ENCODE assay signal across 1 cellular context in the genomic region with DNA sequence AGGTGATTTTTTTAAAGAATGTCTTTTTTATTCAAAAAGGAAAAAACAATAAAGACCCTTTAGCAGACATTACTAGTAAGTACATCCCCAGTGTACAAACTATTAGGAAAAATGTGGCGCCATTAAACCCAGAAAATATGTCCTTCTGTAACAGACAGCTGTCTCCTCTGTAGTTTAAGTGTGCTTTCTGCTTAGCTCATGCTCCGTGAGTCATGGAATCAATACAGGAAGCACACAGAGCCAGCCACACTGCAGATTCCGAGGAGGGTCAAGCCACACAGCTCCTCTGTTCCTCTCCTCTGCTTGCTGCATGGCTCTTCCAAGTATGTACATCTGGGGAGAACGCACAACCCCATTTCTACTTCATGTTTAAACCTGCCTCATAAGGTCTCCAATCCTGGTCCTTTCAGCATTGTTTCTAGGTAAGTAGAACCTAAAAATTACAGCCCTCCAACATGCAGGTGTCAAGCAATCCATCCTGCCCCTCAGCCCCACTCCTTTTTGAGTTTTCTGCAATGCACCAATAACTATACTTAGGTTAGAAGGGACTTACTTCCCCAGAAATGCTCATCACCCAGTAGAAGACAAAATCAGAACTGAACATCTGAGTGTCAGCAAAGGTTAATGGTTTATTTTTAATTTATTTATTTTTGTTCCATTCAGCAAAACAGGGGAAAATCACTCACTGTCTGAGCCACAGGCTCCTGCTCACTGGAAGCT.
TF ChIP-seq lines count a peak whose summit lies in the region.

No MANE protein-coding gene starts in this region.

TF ChIP-seq in K562, 482 proteins besides CTCF, POLR2A, EP300 and RAD21 (continued from another document):
- TF ChIP-seq, protein P1, sequence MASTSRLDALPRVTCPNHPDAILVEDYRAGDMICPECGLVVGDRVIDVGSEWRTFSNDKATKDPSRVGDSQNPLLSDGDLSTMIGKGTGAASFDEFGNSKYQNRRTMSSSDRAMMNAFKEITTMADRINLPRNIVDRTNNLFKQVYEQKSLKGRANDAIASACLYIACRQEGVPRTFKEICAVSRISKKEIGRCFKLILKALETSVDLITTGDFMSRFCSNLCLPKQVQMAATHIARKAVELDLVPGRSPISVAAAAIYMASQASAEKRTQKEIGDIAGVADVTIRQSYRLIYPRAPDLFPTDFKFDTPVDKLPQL (IDR thresholded peaks at IDR 0.05; ENCODE audit: extremely low read depth, insufficient read length) = peak; percentile 18
- TF ChIP-seq PHF8 (IDR thresholded peaks at IDR 0.05; ENCODE audit: borderline replicate concordance, low read length) (no peak), SMARCC2 (IDR thresholded peaks at IDR 0.05; ENCODE audit: low read depth) (peak; percentile 78; the same call in 1 of the 2 replicates), ZNF696 (CRISPR knock-in tag; conservative IDR thresholded peaks at IDR 0.05) (no peak), POLR2AphosphoS2 (IDR thresholded peaks at IDR 0.05; ENCODE audit: low read length) (no peak), HCFC1 (IDR thresholded peaks at IDR 0.05; ENCODE audit: low read depth, low read length) (peak; percentile 8; the same call in 1 of the 2 replicates), RBFOX2 (IDR thresholded peaks at IDR 0.05; ENCODE audit: low read depth, low read length) (peak; percentile 54), RHOXF2B (CRISPR knock-in tag; conservative IDR thresholded peaks at IDR 0.05) (no peak), HMG20B (CRISPR knock-in tag; IDR thresholded peaks at IDR 0.05) (no peak), YY1 (IDR thresholded peaks at IDR 0.05; ENCODE audit: borderline replicate concordance in 1 of 3, control insufficient read depth in 1 of 3, extremely low read depth in 1 of 3, insufficient read depth in 3 of 3, insufficient read length in 1 of 3, insufficient replicate concordance in 2 of 3, low read depth in 1 of 3, low read length in 2 of 3) (peak in 1 of 3 experiments; percentile 74), STAT5A (IDR thresholded peaks at IDR 0.05; ENCODE audit: borderline replicate concordance, low read length) (peak; percentile 48; the same call in 1 of the 2 replicates), HDGF (IDR thresholded peaks at IDR 0.05) (peak; percentile 74; the same call in 1 of the 2 replicates), ATF7 (IDR thresholded peaks at IDR 0.05) (peak; percentile 78), POLR2AphosphoS5 (IDR thresholded peaks at IDR 0.05; ENCODE audit: control insufficient read depth, insufficient read depth, low read depth, low read length) (peak; percentile 89), SPI1 (IDR thresholded peaks at IDR 0.05; ENCODE audit: borderline replicate concordance, low read depth, low read length) (peak; percentile 57; the same call in 1 of the 2 replicates), DACH1 (IDR thresholded peaks at IDR 0.05; ENCODE audit: partially characterized antibody) (peak; percentile 81), ZFP36 (IDR thresholded peaks at IDR 0.05; ENCODE audit: low read depth, low read length, partially characterized antibody) (no peak), SMARCA4 (IDR thresholded peaks at IDR 0.05) (peak; percentile 93), BRD9 (IDR thresholded peaks at IDR 0.05; ENCODE audit: low read depth, partially characterized antibody) (peak; percentile 33)
- TF ChIP-seq, protein P2, sequence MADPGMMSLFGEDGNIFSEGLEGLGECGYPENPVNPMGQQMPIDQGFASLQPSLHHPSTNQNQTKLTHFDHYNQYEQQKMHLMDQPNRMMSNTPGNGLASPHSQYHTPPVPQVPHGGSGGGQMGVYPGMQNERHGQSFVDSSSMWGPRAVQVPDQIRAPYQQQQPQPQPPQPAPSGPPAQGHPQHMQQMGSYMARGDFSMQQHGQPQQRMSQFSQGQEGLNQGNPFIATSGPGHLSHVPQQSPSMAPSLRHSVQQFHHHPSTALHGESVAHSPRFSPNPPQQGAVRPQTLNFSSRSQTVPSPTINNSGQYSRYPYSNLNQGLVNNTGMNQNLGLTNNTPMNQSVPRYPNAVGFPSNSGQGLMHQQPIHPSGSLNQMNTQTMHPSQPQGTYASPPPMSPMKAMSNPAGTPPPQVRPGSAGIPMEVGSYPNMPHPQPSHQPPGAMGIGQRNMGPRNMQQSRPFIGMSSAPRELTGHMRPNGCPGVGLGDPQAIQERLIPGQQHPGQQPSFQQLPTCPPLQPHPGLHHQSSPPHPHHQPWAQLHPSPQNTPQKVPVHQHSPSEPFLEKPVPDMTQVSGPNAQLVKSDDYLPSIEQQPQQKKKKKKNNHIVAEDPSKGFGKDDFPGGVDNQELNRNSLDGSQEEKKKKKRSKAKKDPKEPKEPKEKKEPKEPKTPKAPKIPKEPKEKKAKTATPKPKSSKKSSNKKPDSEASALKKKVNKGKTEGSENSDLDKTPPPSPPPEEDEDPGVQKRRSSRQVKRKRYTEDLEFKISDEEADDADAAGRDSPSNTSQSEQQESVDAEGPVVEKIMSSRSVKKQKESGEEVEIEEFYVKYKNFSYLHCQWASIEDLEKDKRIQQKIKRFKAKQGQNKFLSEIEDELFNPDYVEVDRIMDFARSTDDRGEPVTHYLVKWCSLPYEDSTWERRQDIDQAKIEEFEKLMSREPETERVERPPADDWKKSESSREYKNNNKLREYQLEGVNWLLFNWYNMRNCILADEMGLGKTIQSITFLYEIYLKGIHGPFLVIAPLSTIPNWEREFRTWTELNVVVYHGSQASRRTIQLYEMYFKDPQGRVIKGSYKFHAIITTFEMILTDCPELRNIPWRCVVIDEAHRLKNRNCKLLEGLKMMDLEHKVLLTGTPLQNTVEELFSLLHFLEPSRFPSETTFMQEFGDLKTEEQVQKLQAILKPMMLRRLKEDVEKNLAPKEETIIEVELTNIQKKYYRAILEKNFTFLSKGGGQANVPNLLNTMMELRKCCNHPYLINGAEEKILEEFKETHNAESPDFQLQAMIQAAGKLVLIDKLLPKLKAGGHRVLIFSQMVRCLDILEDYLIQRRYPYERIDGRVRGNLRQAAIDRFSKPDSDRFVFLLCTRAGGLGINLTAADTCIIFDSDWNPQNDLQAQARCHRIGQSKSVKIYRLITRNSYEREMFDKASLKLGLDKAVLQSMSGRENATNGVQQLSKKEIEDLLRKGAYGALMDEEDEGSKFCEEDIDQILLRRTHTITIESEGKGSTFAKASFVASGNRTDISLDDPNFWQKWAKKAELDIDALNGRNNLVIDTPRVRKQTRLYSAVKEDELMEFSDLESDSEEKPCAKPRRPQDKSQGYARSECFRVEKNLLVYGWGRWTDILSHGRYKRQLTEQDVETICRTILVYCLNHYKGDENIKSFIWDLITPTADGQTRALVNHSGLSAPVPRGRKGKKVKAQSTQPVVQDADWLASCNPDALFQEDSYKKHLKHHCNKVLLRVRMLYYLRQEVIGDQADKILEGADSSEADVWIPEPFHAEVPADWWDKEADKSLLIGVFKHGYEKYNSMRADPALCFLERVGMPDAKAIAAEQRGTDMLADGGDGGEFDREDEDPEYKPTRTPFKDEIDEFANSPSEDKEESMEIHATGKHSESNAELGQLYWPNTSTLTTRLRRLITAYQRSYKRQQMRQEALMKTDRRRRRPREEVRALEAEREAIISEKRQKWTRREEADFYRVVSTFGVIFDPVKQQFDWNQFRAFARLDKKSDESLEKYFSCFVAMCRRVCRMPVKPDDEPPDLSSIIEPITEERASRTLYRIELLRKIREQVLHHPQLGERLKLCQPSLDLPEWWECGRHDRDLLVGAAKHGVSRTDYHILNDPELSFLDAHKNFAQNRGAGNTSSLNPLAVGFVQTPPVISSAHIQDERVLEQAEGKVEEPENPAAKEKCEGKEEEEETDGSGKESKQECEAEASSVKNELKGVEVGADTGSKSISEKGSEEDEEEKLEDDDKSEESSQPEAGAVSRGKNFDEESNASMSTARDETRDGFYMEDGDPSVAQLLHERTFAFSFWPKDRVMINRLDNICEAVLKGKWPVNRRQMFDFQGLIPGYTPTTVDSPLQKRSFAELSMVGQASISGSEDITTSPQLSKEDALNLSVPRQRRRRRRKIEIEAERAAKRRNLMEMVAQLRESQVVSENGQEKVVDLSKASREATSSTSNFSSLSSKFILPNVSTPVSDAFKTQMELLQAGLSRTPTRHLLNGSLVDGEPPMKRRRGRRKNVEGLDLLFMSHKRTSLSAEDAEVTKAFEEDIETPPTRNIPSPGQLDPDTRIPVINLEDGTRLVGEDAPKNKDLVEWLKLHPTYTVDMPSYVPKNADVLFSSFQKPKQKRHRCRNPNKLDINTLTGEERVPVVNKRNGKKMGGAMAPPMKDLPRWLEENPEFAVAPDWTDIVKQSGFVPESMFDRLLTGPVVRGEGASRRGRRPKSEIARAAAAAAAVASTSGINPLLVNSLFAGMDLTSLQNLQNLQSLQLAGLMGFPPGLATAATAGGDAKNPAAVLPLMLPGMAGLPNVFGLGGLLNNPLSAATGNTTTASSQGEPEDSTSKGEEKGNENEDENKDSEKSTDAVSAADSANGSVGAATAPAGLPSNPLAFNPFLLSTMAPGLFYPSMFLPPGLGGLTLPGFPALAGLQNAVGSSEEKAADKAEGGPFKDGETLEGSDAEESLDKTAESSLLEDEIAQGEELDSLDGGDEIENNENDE (IDR thresholded peaks at IDR 0.05; ENCODE audit: low read depth, low read length) = no peak
- TF ChIP-seq, protein P3, sequence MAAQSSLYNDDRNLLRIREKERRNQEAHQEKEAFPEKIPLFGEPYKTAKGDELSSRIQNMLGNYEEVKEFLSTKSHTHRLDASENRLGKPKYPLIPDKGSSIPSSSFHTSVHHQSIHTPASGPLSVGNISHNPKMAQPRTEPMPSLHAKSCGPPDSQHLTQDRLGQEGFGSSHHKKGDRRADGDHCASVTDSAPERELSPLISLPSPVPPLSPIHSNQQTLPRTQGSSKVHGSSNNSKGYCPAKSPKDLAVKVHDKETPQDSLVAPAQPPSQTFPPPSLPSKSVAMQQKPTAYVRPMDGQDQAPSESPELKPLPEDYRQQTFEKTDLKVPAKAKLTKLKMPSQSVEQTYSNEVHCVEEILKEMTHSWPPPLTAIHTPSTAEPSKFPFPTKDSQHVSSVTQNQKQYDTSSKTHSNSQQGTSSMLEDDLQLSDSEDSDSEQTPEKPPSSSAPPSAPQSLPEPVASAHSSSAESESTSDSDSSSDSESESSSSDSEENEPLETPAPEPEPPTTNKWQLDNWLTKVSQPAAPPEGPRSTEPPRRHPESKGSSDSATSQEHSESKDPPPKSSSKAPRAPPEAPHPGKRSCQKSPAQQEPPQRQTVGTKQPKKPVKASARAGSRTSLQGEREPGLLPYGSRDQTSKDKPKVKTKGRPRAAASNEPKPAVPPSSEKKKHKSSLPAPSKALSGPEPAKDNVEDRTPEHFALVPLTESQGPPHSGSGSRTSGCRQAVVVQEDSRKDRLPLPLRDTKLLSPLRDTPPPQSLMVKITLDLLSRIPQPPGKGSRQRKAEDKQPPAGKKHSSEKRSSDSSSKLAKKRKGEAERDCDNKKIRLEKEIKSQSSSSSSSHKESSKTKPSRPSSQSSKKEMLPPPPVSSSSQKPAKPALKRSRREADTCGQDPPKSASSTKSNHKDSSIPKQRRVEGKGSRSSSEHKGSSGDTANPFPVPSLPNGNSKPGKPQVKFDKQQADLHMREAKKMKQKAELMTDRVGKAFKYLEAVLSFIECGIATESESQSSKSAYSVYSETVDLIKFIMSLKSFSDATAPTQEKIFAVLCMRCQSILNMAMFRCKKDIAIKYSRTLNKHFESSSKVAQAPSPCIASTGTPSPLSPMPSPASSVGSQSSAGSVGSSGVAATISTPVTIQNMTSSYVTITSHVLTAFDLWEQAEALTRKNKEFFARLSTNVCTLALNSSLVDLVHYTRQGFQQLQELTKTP (IDR thresholded peaks at IDR 0.05; ENCODE audit: low read depth in 1 of 2, partially characterized antibody in 2 of 2) = peak in 1 of 2 experiments; percentile 87
- TF ChIP-seq, protein P4, sequence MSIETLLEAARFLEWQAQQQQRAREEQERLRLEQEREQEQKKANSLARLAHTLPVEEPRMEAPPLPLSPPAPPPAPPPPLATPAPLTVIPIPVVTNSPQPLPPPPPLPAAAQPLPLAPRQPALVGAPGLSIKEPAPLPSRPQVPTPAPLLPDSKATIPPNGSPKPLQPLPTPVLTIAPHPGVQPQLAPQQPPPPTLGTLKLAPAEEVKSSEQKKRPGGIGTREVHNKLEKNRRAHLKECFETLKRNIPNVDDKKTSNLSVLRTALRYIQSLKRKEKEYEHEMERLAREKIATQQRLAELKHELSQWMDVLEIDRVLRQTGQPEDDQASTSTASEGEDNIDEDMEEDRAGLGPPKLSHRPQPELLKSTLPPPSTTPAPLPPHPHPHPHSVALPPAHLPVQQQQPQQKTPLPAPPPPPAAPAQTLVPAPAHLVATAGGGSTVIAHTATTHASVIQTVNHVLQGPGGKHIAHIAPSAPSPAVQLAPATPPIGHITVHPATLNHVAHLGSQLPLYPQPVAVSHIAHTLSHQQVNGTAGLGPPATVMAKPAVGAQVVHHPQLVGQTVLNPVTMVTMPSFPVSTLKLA (conservative IDR thresholded peaks at IDR 0.05) = peak; percentile 20 to 48; a peak in 3 of 4 replicates
- TF ChIP-seq, protein P5, sequence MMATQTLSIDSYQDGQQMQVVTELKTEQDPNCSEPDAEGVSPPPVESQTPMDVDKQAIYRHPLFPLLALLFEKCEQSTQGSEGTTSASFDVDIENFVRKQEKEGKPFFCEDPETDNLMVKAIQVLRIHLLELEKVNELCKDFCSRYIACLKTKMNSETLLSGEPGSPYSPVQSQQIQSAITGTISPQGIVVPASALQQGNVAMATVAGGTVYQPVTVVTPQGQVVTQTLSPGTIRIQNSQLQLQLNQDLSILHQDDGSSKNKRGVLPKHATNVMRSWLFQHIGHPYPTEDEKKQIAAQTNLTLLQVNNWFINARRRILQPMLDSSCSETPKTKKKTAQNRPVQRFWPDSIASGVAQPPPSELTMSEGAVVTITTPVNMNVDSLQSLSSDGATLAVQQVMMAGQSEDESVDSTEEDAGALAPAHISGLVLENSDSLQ (IDR thresholded peaks at IDR 0.05) = peak; percentile 96
- TF ChIP-seq, protein P6, sequence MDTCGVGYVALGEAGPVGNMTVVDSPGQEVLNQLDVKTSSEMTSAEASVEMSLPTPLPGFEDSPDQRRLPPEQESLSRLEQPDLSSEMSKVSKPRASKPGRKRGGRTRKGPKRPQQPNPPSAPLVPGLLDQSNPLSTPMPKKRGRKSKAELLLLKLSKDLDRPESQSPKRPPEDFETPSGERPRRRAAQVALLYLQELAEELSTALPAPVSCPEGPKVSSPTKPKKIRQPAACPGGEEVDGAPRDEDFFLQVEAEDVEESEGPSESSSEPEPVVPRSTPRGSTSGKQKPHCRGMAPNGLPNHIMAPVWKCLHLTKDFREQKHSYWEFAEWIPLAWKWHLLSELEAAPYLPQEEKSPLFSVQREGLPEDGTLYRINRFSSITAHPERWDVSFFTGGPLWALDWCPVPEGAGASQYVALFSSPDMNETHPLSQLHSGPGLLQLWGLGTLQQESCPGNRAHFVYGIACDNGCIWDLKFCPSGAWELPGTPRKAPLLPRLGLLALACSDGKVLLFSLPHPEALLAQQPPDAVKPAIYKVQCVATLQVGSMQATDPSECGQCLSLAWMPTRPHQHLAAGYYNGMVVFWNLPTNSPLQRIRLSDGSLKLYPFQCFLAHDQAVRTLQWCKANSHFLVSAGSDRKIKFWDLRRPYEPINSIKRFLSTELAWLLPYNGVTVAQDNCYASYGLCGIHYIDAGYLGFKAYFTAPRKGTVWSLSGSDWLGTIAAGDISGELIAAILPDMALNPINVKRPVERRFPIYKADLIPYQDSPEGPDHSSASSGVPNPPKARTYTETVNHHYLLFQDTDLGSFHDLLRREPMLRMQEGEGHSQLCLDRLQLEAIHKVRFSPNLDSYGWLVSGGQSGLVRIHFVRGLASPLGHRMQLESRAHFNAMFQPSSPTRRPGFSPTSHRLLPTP (IDR thresholded peaks at IDR 0.05; ENCODE audit: borderline replicate concordance, extremely low read depth, insufficient read length) = no peak
- TF ChIP-seq, protein P7, sequence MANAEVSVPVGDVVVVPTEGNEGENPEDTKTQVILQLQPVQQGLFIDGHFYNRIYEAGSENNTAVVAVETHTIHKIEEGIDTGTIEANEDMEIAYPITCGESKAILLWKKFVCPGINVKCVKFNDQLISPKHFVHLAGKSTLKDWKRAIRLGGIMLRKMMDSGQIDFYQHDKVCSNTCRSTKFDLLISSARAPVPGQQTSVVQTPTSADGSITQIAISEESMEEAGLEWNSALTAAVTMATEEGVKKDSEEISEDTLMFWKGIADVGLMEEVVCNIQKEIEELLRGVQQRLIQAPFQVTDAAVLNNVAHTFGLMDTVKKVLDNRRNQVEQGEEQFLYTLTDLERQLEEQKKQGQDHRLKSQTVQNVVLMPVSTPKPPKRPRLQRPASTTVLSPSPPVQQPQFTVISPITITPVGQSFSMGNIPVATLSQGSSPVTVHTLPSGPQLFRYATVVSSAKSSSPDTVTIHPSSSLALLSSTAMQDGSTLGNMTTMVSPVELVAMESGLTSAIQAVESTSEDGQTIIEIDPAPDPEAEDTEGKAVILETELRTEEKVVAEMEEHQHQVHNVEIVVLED (CRISPR knock-in tag; IDR thresholded peaks at IDR 0.05) = no peak
